15 cellular contexts compared by ENCODE assay signal in the genomic region with DNA sequence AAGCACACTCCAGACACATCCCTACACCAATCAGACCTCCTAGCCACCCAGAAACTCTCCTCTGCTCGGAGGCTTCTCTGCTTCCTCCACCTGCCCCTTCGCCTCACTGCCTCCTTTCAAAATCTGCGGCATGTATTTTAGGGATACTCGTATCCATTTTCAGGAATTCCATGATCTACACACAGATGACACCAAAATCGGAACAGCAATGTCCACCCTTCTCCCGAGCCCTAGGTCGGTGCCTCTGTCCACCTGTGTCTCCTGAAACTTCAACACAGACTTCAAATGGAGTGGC. TPM values are rescaled to one million over a fixed set of nuclear protein-coding genes. Genes with fewer than 3 reads are reported as not detected.
DNase-seq lines count a peak whose midpoint lies in the region; ATAC-seq, FAIRE-seq and TF ChIP-seq lines count a peak whose summit lies in the region.
"Had no signal": no experiment of that assay in that cellular context is flagged by ENCODE, and none has a peak within 500 bp of the region (broad histone marks: within the 10 kb centered on the region; RNA-seq: fewer than 3 reads in every experiment).

No MANE protein-coding gene starts in this region.

- no peak for TF ChIP-seq RAD21 in H1 (IDR thresholded peaks at IDR 0.05 in 1 of 2, conservative IDR thresholded peaks at IDR 0.05 in 1 of 2; ENCODE audit: low read depth in 2 of 2, low read length in 2 of 2)

- peaks cover 27% of the 10 kb centered on the region for H3K4me1 Mint-ChIP-seq in stimulated activated naive CD8-positive, alpha-beta T cell treated with anti-CD3 and anti-CD28 coated beads, Interleukin-15, Interleukin-2, amounts not matched to agents 100 ng/mL and 50 ng/mL, for 24 hours (ENCODE audit: low read depth)
- H3K4me1 Mint-ChIP-seq in stimulated activated naive CD8-positive, alpha-beta T cell treated with anti-CD3 and anti-CD28 coated beads, Interleukin-15, amount 100 ng/mL, for 72 hours, result peaks cover 13% of the 10 kb centered on the region
- peaks cover 0 to 7% of the 10 kb centered on the region in 2 donors for H3K4me1 Mint-ChIP-seq in natural killer cell treated with Interleukin-12 subunit alpha and Interleukin-12 subunit beta and Interleukin-15 and Interleukin-18, amount 100 ng/mL, for 72 hours (ENCODE audit: low read depth in 2 of 2)

- no peak for DNase-seq in stimulated activated naive CD8-positive, alpha-beta T cell treated with anti-CD3 and anti-CD28 coated beads, Interleukin-15, amount 100 ng/mL, for 72 hours
- no peak for DNase-seq in H1 (ENCODE audit: low read depth in 1 of 2, low spot score in 2 of 2)
- no peak for DNase-seq in natural killer cell treated with Interleukin-12 subunit alpha and Interleukin-12 subunit beta and Interleukin-15 and Interleukin-18, amount 100 ng/mL, for 72 hours (ENCODE audit: low spot score)
- DNase-seq: activated T-cell treated with anti-CD3 and anti-CD28 coated beads, Interleukin-2, amount 50 U/mL, for 24 hours; NCI-H345; nucleus accumbens; stimulated activated CD4-positive, alpha-beta T cell treated with anti-CD3 and anti-CD28 coated beads, Interleukin-2, amount 100 ng/mL, for 24 hours had no signal

- no peak overlapping the region for H3K14ac ChIP-seq in H1 (ENCODE audit: insufficient read length)

- no peak for ATAC-seq in stimulated activated naive CD8-positive, alpha-beta T cell treated with anti-CD3 and anti-CD28 coated beads, Interleukin-15, amount 100 ng/mL, for 72 hours
- no peak for ATAC-seq in natural killer cell treated with Interleukin-12 subunit alpha and Interleukin-12 subunit beta and Interleukin-15 and Interleukin-18, amount 100 ng/mL, for 72 hours
- ATAC-seq in GM21723 (IDR thresholded peaks at IDR 0.05; ENCODE audit: unreplicated experiment) (no peak), GM19328 (IDR thresholded peaks at IDR 0.05; ENCODE audit: unreplicated experiment) (no peak), GM21786 (IDR thresholded peaks at IDR 0.05; ENCODE audit: unreplicated experiment) (no peak), HG02610 (IDR thresholded peaks at IDR 0.05; ENCODE audit: unreplicated experiment) (no peak)

- POLR2A ChIA-PET in H1 (lab: Charles Lee; ENCODE audit: partially characterized antibody), result interaction anchor here (0.7 kb wide), 1 partner anchor 15 kb away, joined by 3 read pairs; no protein-coding TSS in a partner anchor

- peaks cover 2 to 15% (median 11%) of the 10 kb centered on the region in 4 experiments for H3K27me3 ChIP-seq in H1 (replicated peaks in 1 of 4; ENCODE audit: control insufficient read depth in 3 of 4, extremely low read depth in 1 of 4, insufficient read depth in 3 of 4, low read length in 3 of 4)

- no peak overlapping the region for H3K56ac ChIP-seq in H1 (replicated peaks; ENCODE audit: insufficient read length, low read depth, low read length)

- H2AK5ac ChIP-seq in H1 (ENCODE audit: low read depth, low read length), result no peak overlapping the region

- no peak overlapping the region for H2BK12ac ChIP-seq in H1 (ENCODE audit: low read depth, low read length)

- H4K8ac ChIP-seq in H1 (ENCODE audit: extremely low read depth, insufficient read depth, low read length), result no peak overlapping the region

- no peak for TF ChIP-seq EP300 in H1 (IDR thresholded peaks at IDR 0.05; ENCODE audit: borderline replicate concordance in 1 of 2, low read depth in 2 of 2, low read length in 2 of 2)

- peak overlapping the region; percentile 30 for H3K4me3 Mint-ChIP-seq in stimulated activated naive CD8-positive, alpha-beta T cell treated with anti-CD3 and anti-CD28 coated beads, Interleukin-15, Interleukin-2, amounts not matched to agents 100 ng/mL and 50 ng/mL, for 24 hours
- H3K4me3 Mint-ChIP-seq in stimulated activated naive CD8-positive, alpha-beta T cell treated with anti-CD3 and anti-CD28 coated beads, Interleukin-15, amount 100 ng/mL, for 72 hours, result no peak overlapping the region
- peak overlapping the region; percentile 15 for H3K4me3 Mint-ChIP-seq in natural killer cell treated with Interleukin-12 subunit alpha and Interleukin-12 subunit beta and Interleukin-15 and Interleukin-18, amount 100 ng/mL, for 72 hours

- no peak overlapping the region; the same call in 1 of the 2 replicates for H3K18ac ChIP-seq in H1 (ENCODE audit: extremely low read depth, low read length)

- no peaks in the 10 kb centered on the region for H4K20me1 ChIP-seq in H1 (replicated peaks in 1 of 2; ENCODE audit: control insufficient read depth in 1 of 2, insufficient read depth in 2 of 2, low read length in 2 of 2)

- whole genome bisulfite sequencing in H1 (ENCODE audit: extremely low coverage in 1 of 2, insufficient coverage in 1 of 2, insufficient read length in 1 of 2, insufficient replicate concordance in 2 of 2, low coverage in 1 of 2, low lambda C conversion rate in 2 of 2, missing lambda C conversion rate in 1 of 2), 2 experiments, result 74% methylated on average over 7 of the region's 7 CpGs; no CpG with 5 or more reads in 1 of the 2 experiments

- CTCF ChIA-PET in H1 (lab: Charles Lee; ENCODE audit: partially characterized antibody), result interaction anchor here (0.8 to 1.8 kb wide), 5 partner anchors 11 to 236 kb away, joined by 3 to 8 read pairs (median 4); no protein-coding TSS in a partner anchor

- H3K23me2 ChIP-seq in H1 (ENCODE audit: low read depth, low read length), result peaks cover 18% of the 10 kb centered on the region

- no peak overlapping the region for H3K27ac Mint-ChIP-seq in stimulated activated naive CD8-positive, alpha-beta T cell treated with anti-CD3 and anti-CD28 coated beads, Interleukin-15, Interleukin-2, amounts not matched to agents 100 ng/mL and 50 ng/mL, for 24 hours
- H3K27ac Mint-ChIP-seq in stimulated activated naive CD8-positive, alpha-beta T cell treated with anti-CD3 and anti-CD28 coated beads, Interleukin-15, amount 100 ng/mL, for 72 hours, result no peak overlapping the region
- H3K27ac Mint-ChIP-seq in natural killer cell treated with Interleukin-12 subunit alpha and Interleukin-12 subunit beta and Interleukin-15 and Interleukin-18, amount 100 ng/mL, for 72 hours, result no peak overlapping the region
- H3K27ac Mint-ChIP-seq: activated T-cell treated with anti-CD3 and anti-CD28 coated beads, Interleukin-2, amount 50 U/mL, for 24 hours had no signal

- H3K9ac ChIP-seq in H1 (replicated peaks in 1 of 4; ENCODE audit: extremely low read depth in 1 of 4, low read depth in 3 of 4, low read length in 3 of 4), result no peak overlapping the region

- no peak overlapping the region for H3K23ac ChIP-seq in H1 (ENCODE audit: insufficient read length)

- peaks cover 10 to 23% of the 10 kb centered on the region in 2 experiments for H3K79me2 ChIP-seq in H1 (ENCODE audit: control insufficient read depth in 1 of 2, insufficient read depth in 2 of 2, low read length in 2 of 2)

- H3K4me1 ChIP-seq in H1 (replicated peaks in 1 of 4; ENCODE audit: control insufficient read depth in 3 of 4, insufficient read depth in 4 of 4, low read length in 3 of 4), result peaks cover 15 to 19% (median 16%) of the 10 kb centered on the region in 4 experiments

- peaks cover 71% of the 10 kb centered on the region for H3K27me3 Mint-ChIP-seq in stimulated activated naive CD8-positive, alpha-beta T cell treated with anti-CD3 and anti-CD28 coated beads, Interleukin-15, Interleukin-2, amounts not matched to agents 100 ng/mL and 50 ng/mL, for 24 hours
- H3K27me3 Mint-ChIP-seq in stimulated activated naive CD8-positive, alpha-beta T cell treated with anti-CD3 and anti-CD28 coated beads, Interleukin-15, amount 100 ng/mL, for 72 hours, result peaks cover 77% of the 10 kb centered on the region
- peaks cover 45 to 67% of the 10 kb centered on the region in 2 donors for H3K27me3 Mint-ChIP-seq in natural killer cell treated with Interleukin-12 subunit alpha and Interleukin-12 subunit beta and Interleukin-15 and Interleukin-18, amount 100 ng/mL, for 72 hours

- H3K4ac ChIP-seq in H1 (replicated peaks; ENCODE audit: insufficient read length, low read depth, low read length), result no peak overlapping the region

- no peak overlapping the region for H4K91ac ChIP-seq in H1 (replicated peaks; ENCODE audit: insufficient read length, low read length)

- no peaks in the 10 kb centered on the region for H3K9me3 ChIP-seq in H1 (ENCODE audit: insufficient read depth in 2 of 2, low read depth in 1 of 2, low read length in 1 of 2)

- no peak for TF ChIP-seq POLR2A in H1 (IDR thresholded peaks at IDR 0.05; ENCODE audit: control extremely low read depth in 1 of 2, low read depth in 2 of 2, low read length in 2 of 2)

- peak overlapping the region; percentile 76; the same call in 1 of the 2 replicates for H2BK15ac ChIP-seq in H1 (ENCODE audit: low read length)

- no peaks in the 10 kb centered on the region for H3K36me3 ChIP-seq in H1 (ENCODE audit: control insufficient read depth in 2 of 4, insufficient read depth in 4 of 4, low read length in 3 of 4)

- no peak for TF ChIP-seq CTCF in H1 (IDR thresholded peaks at IDR 0.05; ENCODE audit: control extremely low read depth in 1 of 3, insufficient read depth in 1 of 3, low read depth in 1 of 3, low read length in 3 of 3)

- FAIRE-seq in H1 (lab: Jason Lieb, UNC), result no peak
- FAIRE-seq: bronchial epithelial cell, GM18507 had no signal

- H3K4me3 ChIP-seq in H1 (ENCODE audit: extremely low read depth in 1 of 4, insufficient read depth in 2 of 4, low read depth in 3 of 4, low read length in 4 of 4), result peak overlapping the region in 3 of 4 experiments; percentile 42 to 82 (median 55); a peak in 4 of 8 replicates

- H3K4me2 ChIP-seq in H1 (ENCODE audit: insufficient read depth in 1 of 2, low read depth in 2 of 2, low read length in 2 of 2), result peak overlapping the region; percentile 79 to 88

- H4K5ac ChIP-seq in H1 (ENCODE audit: insufficient read length, low read depth, low read length), result no peak overlapping the region

- no peak overlapping the region for H2BK5ac ChIP-seq in H1 (ENCODE audit: low read depth, low read length)

- no peak overlapping the region for H2BK20ac ChIP-seq in H1 (ENCODE audit: low read length)

- no peaks in the 10 kb centered on the region for H3K36me3 Mint-ChIP-seq in stimulated activated naive CD8-positive, alpha-beta T cell treated with anti-CD3 and anti-CD28 coated beads, Interleukin-15, Interleukin-2, amounts not matched to agents 100 ng/mL and 50 ng/mL, for 24 hours (ENCODE audit: low read depth)
- H3K36me3 Mint-ChIP-seq in natural killer cell treated with Interleukin-12 subunit alpha and Interleukin-12 subunit beta and Interleukin-15 and Interleukin-18, amount 100 ng/mL, for 72 hours, result no peaks in the 10 kb centered on the region

- no peaks in the 10 kb centered on the region for H3K9me3 Mint-ChIP-seq in stimulated activated naive CD8-positive, alpha-beta T cell treated with anti-CD3 and anti-CD28 coated beads, Interleukin-15, Interleukin-2, amounts not matched to agents 100 ng/mL and 50 ng/mL, for 24 hours
- no peaks in the 10 kb centered on the region for H3K9me3 Mint-ChIP-seq in stimulated activated naive CD8-positive, alpha-beta T cell treated with anti-CD3 and anti-CD28 coated beads, Interleukin-15, amount 100 ng/mL, for 72 hours
- H3K9me3 Mint-ChIP-seq in natural killer cell treated with Interleukin-12 subunit alpha and Interleukin-12 subunit beta and Interleukin-15 and Interleukin-18, amount 100 ng/mL, for 72 hours, result no peaks in the 10 kb centered on the region
- H3K9me3 Mint-ChIP-seq: activated T-cell treated with anti-CD3 and anti-CD28 coated beads, Interleukin-2, amount 50 U/mL, for 24 hours had no signal

- no peak overlapping the region for H2AFZ ChIP-seq in H1 (ENCODE audit: low read length)

- no peak overlapping the region for H3K27ac ChIP-seq in H1 (ENCODE audit: low read depth, low read length)
- H3K27ac ChIP-seq: VCaP had no signal

- peaks cover 2% of the 10 kb centered on the region; the same call in 1 of the 2 replicates for H3K79me1 ChIP-seq in H1 (ENCODE audit: low read depth, low read length)

- no peak overlapping the region for H2BK120ac ChIP-seq in H1 (replicated peaks; ENCODE audit: low read depth, low read length)

RNA-seq across cellular contexts. Expression of gene SH3BP4, which starts 1.4 kb away (rescaled TPM):
- 35.4 and 39.4 TPM in 2 replicates for total RNA-seq in H1 (2021; fragmentation: NEBNext Ultra II Directional; extraction: Animal tissue kit (Norgen Biotek cat#: 25700))
- 28.3 and 31.5 TPM in 2 replicates for polyA plus RNA-seq in H1 (2011; rRNA removed)
- 30.9 TPM for polyA plus RNA-seq in H1 (2011; cell fraction: cytosol; rRNA removed)
- polyA plus RNA-seq in H1 (2011; cell fraction: nucleus; rRNA removed), result 43.6 TPM
- 25.9 to 31.0 TPM (median 28.9 TPM) in 4 replicates for polyA plus RNA-seq in H1 (2012, experiment 1 of 2)
- 15.9 TPM for polyA plus RNA-seq in H1 (2012, experiment 2 of 2)
- 17.7 TPM for polyA plus RNA-seq in H1 (2013, experiment 1 of 2)
- polyA plus RNA-seq in H1 (2013, experiment 2 of 2), result 19.1 TPM
- 86.7 and 93.2 TPM in 2 replicates for polyA minus RNA-seq in H1 (2011; rRNA and poly(A)+ RNA removed)
- 32.7 TPM for polyA minus RNA-seq in H1 (2011; cell fraction: cytosol; rRNA and poly(A)+ RNA removed)
- polyA minus RNA-seq in H1 (2011; cell fraction: nucleus; rRNA and poly(A)+ RNA removed), result 35.7 TPM
- total RNA-seq in natural killer cell treated with Interleukin-12 subunit alpha and Interleukin-12 subunit beta and Interleukin-15 and Interleukin-18, amount 100 ng/mL, for 72 hours, result not detected

Comparison
In these comparisons a context has a peak if more than half of its experiments do, and no peak if none do; other contexts are left out.
1. H3K4me3 Mint-ChIP-seq: peak in stimulated activated naive CD8-positive, alpha-beta T cell treated with anti-CD3 and anti-CD28 coated beads, Interleukin-15, Interleukin-2, amounts not matched to agents 100 ng/mL and 50 ng/mL, for 24 hours (single experiment) and natural killer cell treated with Interleukin-12 subunit alpha and Interleukin-12 subunit beta and Interleukin-15 and Interleukin-18, amount 100 ng/mL, for 72 hours (single experiment); none in stimulated activated naive CD8-positive, alpha-beta T cell treated with anti-CD3 and anti-CD28 coated beads, Interleukin-15, amount 100 ng/mL, for 72 hours (0 of 2).
2. RNA of gene SH3BP4, which starts 1.4 kb away (total RNA-seq): 35.4 to 39.4 TPM in H1; not detected in natural killer cell treated with Interleukin-12 subunit alpha and Interleukin-12 subunit beta and Interleukin-15 and Interleukin-18, amount 100 ng/mL, for 72 hours; every median in the first group is over 10 times any median in the second.